Comparison of ENCODE assay signal across 21 cellular contexts in genomic region chr6:21707527-21707926, GRCh38.
"Had no signal": no experiment of that assay in that cellular context is flagged by ENCODE, and none has a peak within 500 bp of the region (broad histone marks: within the 10 kb centered on the region; RNA-seq: fewer than 3 reads in every experiment).

No MANE protein-coding gene starts in this region.

- H3K4me1 Mint-ChIP-seq: activated CD4-positive, alpha-beta T cell treated with anti-CD3 and anti-CD28 coated beads, Interleukin-2, amount 10 ng/mL, durations not matched to agents 7 days and 5 days; activated naive CD8-positive, alpha-beta T cell treated with anti-CD3 and anti-CD28 coated beads, Interleukin-2, amount 10 ng/mL, durations not matched to agents 7 days and 5 days; central memory CD8-positive, alpha-beta T cell; T-helper 17 cell had no signal

- DNase-seq: activated CD4-positive, alpha-beta memory T cell treated with anti-CD3 and anti-CD28 coated beads for 36 hours; activated CD4-positive, alpha-beta T cell treated with anti-CD3 and anti-CD28 coated beads, Interleukin-2, amount 10 ng/mL, durations not matched to agents 7 days and 5 days; activated CD4-positive, CD25-positive, alpha-beta regulatory T cell; activated CD8-positive, alpha-beta memory T cell treated with anti-CD3 and anti-CD28 coated beads, Interleukin-2, amount 50 U/mL, for 4 hours; activated naive CD4-positive, alpha-beta T cell treated with anti-CD3 and anti-CD28 coated beads, Interleukin-2, amount 50 U/mL, for 16 hours; activated naive CD8-positive, alpha-beta T cell treated with anti-CD3 and anti-CD28 coated beads, Interleukin-2, amount 10 ng/mL, durations not matched to agents 7 days and 5 days; activated T-cell treated with anti-CD3 and anti-CD28 coated beads, Interleukin-2, amount 50 U/mL, for 72 hours; aorta; KG1; MG63; MV-4-11; NCI-H1092 treated with DMSO at 0.1 percent for 48 hours; NCI-H1417 treated with DMSO at 0.1 percent for 48 hours; NCI-H187; NCI-H2081; NCI-H510A treated with DMSO at 0.1 percent for 48 hours; NCI-H69; SIG-M5; T-helper 17 cell; T-helper 9 cell had no signal

- H3K36me3 Mint-ChIP-seq: activated CD4-positive, alpha-beta memory T cell treated with anti-CD3 and anti-CD28 coated beads for 36 hours; activated naive CD8-positive, alpha-beta T cell treated with anti-CD3 and anti-CD28 coated beads, Interleukin-2, amount 10 ng/mL, durations not matched to agents 7 days and 5 days had no signal

- H3K27ac Mint-ChIP-seq: activated CD4-positive, alpha-beta memory T cell treated with anti-CD3 and anti-CD28 coated beads for 36 hours; activated CD4-positive, alpha-beta T cell treated with anti-CD3 and anti-CD28 coated beads, Interleukin-2, amount 10 ng/mL, durations not matched to agents 7 days and 5 days; activated naive CD8-positive, alpha-beta T cell treated with anti-CD3 and anti-CD28 coated beads, Interleukin-2, amount 10 ng/mL, durations not matched to agents 7 days and 5 days; activated T-cell treated with anti-CD3 and anti-CD28 coated beads, Interleukin-2, amount 50 U/mL, for 72 hours; T-helper 17 cell had no signal

- H3K9me3 ChIP-seq: MG63 had no signal

- H3K36me3 ChIP-seq: MG63 had no signal

- ATAC-seq: activated T-cell treated with anti-CD3 and anti-CD28 coated beads, Interleukin-2, amount 50 U/mL, for 72 hours; T-helper 17 cell had no signal

- H3K9me3 Mint-ChIP-seq: activated CD4-positive, alpha-beta memory T cell treated with anti-CD3 and anti-CD28 coated beads for 36 hours; activated CD4-positive, alpha-beta T cell treated with anti-CD3 and anti-CD28 coated beads, Interleukin-2, amount 10 ng/mL, durations not matched to agents 7 days and 5 days; activated naive CD8-positive, alpha-beta T cell treated with anti-CD3 and anti-CD28 coated beads, Interleukin-2, amount 10 ng/mL, durations not matched to agents 7 days and 5 days; activated T-cell treated with anti-CD3 and anti-CD28 coated beads, Interleukin-2, amount 50 U/mL, for 72 hours; central memory CD8-positive, alpha-beta T cell had no signal

- H3K4me3 ChIP-seq: MG63 had no signal

- H3K4me3 Mint-ChIP-seq: activated CD4-positive, alpha-beta memory T cell treated with anti-CD3 and anti-CD28 coated beads for 36 hours; activated CD4-positive, alpha-beta T cell treated with anti-CD3 and anti-CD28 coated beads, Interleukin-2, amount 10 ng/mL, durations not matched to agents 7 days and 5 days; activated naive CD8-positive, alpha-beta T cell treated with anti-CD3 and anti-CD28 coated beads, Interleukin-2, amount 10 ng/mL, durations not matched to agents 7 days and 5 days; activated T-cell treated with anti-CD3 and anti-CD28 coated beads, Interleukin-2, amount 50 U/mL, for 72 hours; central memory CD8-positive, alpha-beta T cell; T-helper 17 cell had no signal

- H3K27me3 ChIP-seq: MG63 had no signal

- H3K27me3 Mint-ChIP-seq: activated naive CD8-positive, alpha-beta T cell treated with anti-CD3 and anti-CD28 coated beads, Interleukin-2, amount 10 ng/mL, durations not matched to agents 7 days and 5 days; central memory CD8-positive, alpha-beta T cell had no signal
